30 cellular contexts compared by ENCODE assay signal in genomic region chr5:168443950-168444700, GRCh38. TPM values are rescaled to one million over a fixed set of nuclear protein-coding genes. Genes with fewer than 3 reads are reported as not detected.
A peak's percentile ranks its signal among the peaks of the same experiment; 100 is the strongest.
DNase-seq lines count a peak whose midpoint lies in the region; FAIRE-seq and TF ChIP-seq lines count a peak whose summit lies in the region.
"Had no signal": no experiment of that assay in that cellular context is flagged by ENCODE, and none has a peak within 500 bp of the region (broad histone marks: within the 10 kb centered on the region; RNA-seq: fewer than 3 reads in every experiment).

No MANE protein-coding gene starts in this region.

- POLR2A ChIA-PET in SK-N-SH (lab: Yijun Ruan, JAX): no interaction called here

- TF ChIP-seq CTCF in SK-N-SH (IDR thresholded peaks at IDR 0.05): no peak
- no peak for TF ChIP-seq CTCF in astrocyte (IDR thresholded peaks at IDR 0.05; ENCODE audit: insufficient read depth, low read depth, low read length)
- TF ChIP-seq CTCF in fibroblast of pulmonary artery (IDR thresholded peaks at IDR 0.05; ENCODE audit: low read length, missing control alignments): no peak
- no peak for TF ChIP-seq CTCF in testis (IDR thresholded peaks at IDR 0.05)

- no peaks in the 10 kb centered on the region for H3K9me3 Mint-ChIP-seq in astrocyte (ENCODE audit: unreplicated experiment)
- H3K9me3 Mint-ChIP-seq in immature natural killer cell: no peaks in the 10 kb centered on the region
- H3K9me3 Mint-ChIP-seq: activated T-cell treated with anti-CD3 and anti-CD28 coated beads, Interleukin-2, amount 50 U/mL, for 4 hours; stimulated activated memory B cell treated with anti-CD40 and anti-IgM and Interleukin-4, amounts not matched to agents 10 μg/mL and 1 μg/mL and 100 μg/mL, for 72 hours; WTC11 had no signal

- no peak overlapping the region for H2BK120ac ChIP-seq in neuronal stem cell (ENCODE audit: low read depth, low read length)

- no peak overlapping the region for H3K4ac ChIP-seq in neuronal stem cell (ENCODE audit: low read length)

- H4K91ac ChIP-seq in neuronal stem cell (ENCODE audit: low read depth, low read length, poor library complexity): no peak overlapping the region

- no peaks in the 10 kb centered on the region for H3K9me2 ChIP-seq in SK-N-SH

- no peak overlapping the region for H3K27ac Mint-ChIP-seq in astrocyte (ENCODE audit: unreplicated experiment)
- no peak overlapping the region for H3K27ac Mint-ChIP-seq in immature natural killer cell
- H3K27ac Mint-ChIP-seq: naive B cell; stimulated activated memory B cell treated with anti-CD40 and anti-IgM and Interleukin-4, amounts not matched to agents 10 μg/mL and 1 μg/mL and 100 μg/mL, for 72 hours; WTC11 had no signal

- no peak overlapping the region for H3K9ac ChIP-seq in SK-N-SH
- H3K9ac ChIP-seq in astrocyte (ENCODE audit: low read length): no peak overlapping the region
- peak overlapping the region; percentile 22 for H3K9ac ChIP-seq in neuronal stem cell (ENCODE audit: low read depth, low read length, poor library complexity)
- H3K9ac ChIP-seq: BLaER1 treated with 17β-estradiol and CSF1 and Interleukin-3, amounts not matched to agents 10 nM and 100 nM had no signal

- H3K18ac ChIP-seq in neuronal stem cell (ENCODE audit: low read length): no peak overlapping the region

- H3K79me2 ChIP-seq in SK-N-SH (ENCODE audit: insufficient read depth): no peaks in the 10 kb centered on the region
- no peaks in the 10 kb centered on the region for H3K79me2 ChIP-seq in astrocyte (ENCODE audit: insufficient read depth, low read length)

- H3K4me1 Mint-ChIP-seq in astrocyte (ENCODE audit: low read depth, unreplicated experiment) (peaks cover 18% of the 10 kb centered on the region), immature natural killer cell (no peaks in the 10 kb centered on the region)
- H3K4me1 Mint-ChIP-seq: naive B cell; stimulated activated memory B cell treated with anti-CD40 and anti-IgM and Interleukin-4, amounts not matched to agents 10 μg/mL and 1 μg/mL and 100 μg/mL, for 72 hours had no signal

- intact Hi-C loops in testis (cut with DNase I; ENCODE audit: low total_unique reads): no loop called here

- CTCF ChIA-PET in SK-N-SH (lab: Yijun Ruan, JAX): no interaction called here

- H3K4me2 ChIP-seq in SK-N-SH (no peak overlapping the region), astrocyte (ENCODE audit: low read length) (no peak overlapping the region), neuronal stem cell (ENCODE audit: insufficient read depth, low read length, poor library complexity, severe bottlenecking) (no peak overlapping the region)
- H3K4me2 ChIP-seq: BLaER1 treated with 17β-estradiol and CSF1 and Interleukin-3, amounts not matched to agents 10 nM and 100 nM; PC-9 had no signal

- no peaks in the 10 kb centered on the region for H3F3A ChIP-seq in SK-N-SH (replicated peaks; ENCODE audit: insufficient read depth)

- no peaks in the 10 kb centered on the region for H3K79me1 ChIP-seq in neuronal stem cell (ENCODE audit: low read depth, low read length)

- H3K4me3 Mint-ChIP-seq in astrocyte (ENCODE audit: unreplicated experiment): no peak overlapping the region
- H3K4me3 Mint-ChIP-seq in immature natural killer cell: no peak overlapping the region
- H3K4me3 Mint-ChIP-seq: activated T-cell treated with anti-CD3 and anti-CD28 coated beads, Interleukin-2, amount 50 U/mL, for 4 hours; brain; stimulated activated memory B cell treated with anti-CD40 and anti-IgM and Interleukin-4, amounts not matched to agents 10 μg/mL and 1 μg/mL and 100 μg/mL, for 72 hours; WTC11 had no signal

- H3K27ac ChIP-seq in SK-N-SH (ENCODE audit: low read depth in 2 of 2, low read length in 1 of 2) (peak overlapping the region; percentile 3 to 24; a peak in 2 of 4 replicates), astrocyte (ENCODE audit: low read depth, low read length) (no peak overlapping the region), neuronal stem cell (replicated peaks; ENCODE audit: low read length) (no peak overlapping the region), testis (no peak overlapping the region)
- H3K27ac ChIP-seq: BLaER1 treated with 17β-estradiol and CSF1 and Interleukin-3, amounts not matched to agents 10 nM and 100 nM; lower lobe of right lung; PC-9; psoas muscle; upper lobe of right lung had no signal

- TF ChIP-seq POLR2A in testis (IDR thresholded peaks at IDR 0.05): no peak

- H4K20me1 ChIP-seq in SK-N-SH (ENCODE audit: insufficient read depth) (no peaks in the 10 kb centered on the region), astrocyte (ENCODE audit: insufficient read depth, low read length) (no peaks in the 10 kb centered on the region)
- H4K20me1 ChIP-seq: BLaER1 treated with 17β-estradiol and CSF1 and Interleukin-3, amounts not matched to agents 10 nM and 100 nM had no signal

- 95% methylated on average over 4 of the region's 4 CpGs for WGBS in SK-N-SH (ENCODE audit: low lambda C conversion rate)
- no CpG with 5 or more reads among the region's 4 CpGs for WGBS in neuronal stem cell (ENCODE audit: extremely low coverage in 2 of 2, insufficient read length in 2 of 2, insufficient replicate concordance in 1 of 2), 2 donors
- WGBS in testis, 2 donors: 90 to 92% methylated on average over 4 of the region's 4 CpGs

- peak overlapping the region; percentile 27 for H3K14ac ChIP-seq in neuronal stem cell (ENCODE audit: low read length)

- no peak overlapping the region for H4K8ac ChIP-seq in neuronal stem cell (ENCODE audit: low read depth, low read length)

- peak overlapping the region; percentile 29 for H2AK5ac ChIP-seq in neuronal stem cell (ENCODE audit: low read depth, low read length)

- H3K9me3 ChIP-seq in SK-N-SH (no peaks in the 10 kb centered on the region), astrocyte (ENCODE audit: insufficient read depth, low read depth, low read length) (no peaks in the 10 kb centered on the region), neuronal stem cell (replicated peaks in 1 of 2; ENCODE audit: control insufficient read depth in 2 of 2, insufficient read depth in 1 of 2, low read depth in 1 of 2, low read length in 2 of 2) (peaks cover 0 to 3% of the 10 kb centered on the region in 2 donors), testis (no peaks in the 10 kb centered on the region)
- H3K9me3 ChIP-seq: BLaER1 treated with 17β-estradiol and CSF1 and Interleukin-3, amounts not matched to agents 10 nM and 100 nM; lower lobe of right lung; psoas muscle; upper lobe of right lung had no signal

- H3K36me3 Mint-ChIP-seq in astrocyte (ENCODE audit: low read depth, unreplicated experiment) (peaks cover 6% of the 10 kb centered on the region), immature natural killer cell (no peaks in the 10 kb centered on the region)
- H3K36me3 Mint-ChIP-seq: naive B cell; stimulated activated memory B cell treated with anti-CD40 and anti-IgM and Interleukin-4, amounts not matched to agents 10 μg/mL and 1 μg/mL and 100 μg/mL, for 72 hours had no signal

- no peak overlapping the region for H2BK15ac ChIP-seq in neuronal stem cell (ENCODE audit: low read length)

- H2BK12ac ChIP-seq in neuronal stem cell (ENCODE audit: low read length): peak overlapping the region; percentile 10

- no peaks in the 10 kb centered on the region for H3K27me3 ChIP-seq in SK-N-SH (ENCODE audit: insufficient read depth)
- H3K27me3 ChIP-seq in astrocyte (ENCODE audit: insufficient read depth, low read length): no peaks in the 10 kb centered on the region
- H3K27me3 ChIP-seq in neuronal stem cell (ENCODE audit: control insufficient read depth in 3 of 3, insufficient read depth in 3 of 3, low read depth in 1 of 3, low read length in 3 of 3): no peaks in the 10 kb centered on the region
- no peaks in the 10 kb centered on the region for H3K27me3 ChIP-seq in testis
- H3K27me3 ChIP-seq: BLaER1 treated with 17β-estradiol and CSF1 and Interleukin-3, amounts not matched to agents 10 nM and 100 nM; upper lobe of right lung had no signal

- H3K27me3 Mint-ChIP-seq in astrocyte (ENCODE audit: low read depth, unreplicated experiment) (no peaks in the 10 kb centered on the region), immature natural killer cell (ENCODE audit: low read depth in 3 of 3) (peaks cover 3 to 4% (median 3%) of the 10 kb centered on the region in 3 donors)
- H3K27me3 Mint-ChIP-seq: stimulated activated memory B cell treated with anti-CD40 and anti-IgM and Interleukin-4, amounts not matched to agents 10 μg/mL and 1 μg/mL and 100 μg/mL, for 72 hours had no signal

- H2AFZ ChIP-seq in SK-N-SH (ENCODE audit: low read depth) (no peak overlapping the region), astrocyte (ENCODE audit: low read depth, low read length) (no peak overlapping the region), neuronal stem cell (ENCODE audit: low read length) (no peak overlapping the region)
- H2AFZ ChIP-seq: PC-9 had no signal

- no peak for TF ChIP-seq RAD21 in SK-N-SH (IDR thresholded peaks at IDR 0.05; ENCODE audit: low read length)

- no peak for TF ChIP-seq EP300 in SK-N-SH (IDR thresholded peaks at IDR 0.05; ENCODE audit: borderline replicate concordance in 1 of 2, low read depth in 1 of 2, low read length in 1 of 2)

- no peak overlapping the region for H3K23ac ChIP-seq in neuronal stem cell (ENCODE audit: low read depth, low read length, poor library complexity)

- no peak overlapping the region for H2BK5ac ChIP-seq in neuronal stem cell (ENCODE audit: low read length)

- H3K36me3 ChIP-seq in SK-N-SH (replicated peaks in 1 of 2; ENCODE audit: control insufficient read depth in 1 of 2, insufficient read depth in 2 of 2, low read length in 1 of 2) (peaks cover 6 to 11% of the 10 kb centered on the region in 2 experiments), astrocyte (ENCODE audit: insufficient read depth, low read length) (no peaks in the 10 kb centered on the region), neuronal stem cell (replicated peaks in 1 of 2; ENCODE audit: control insufficient read depth in 2 of 2, insufficient read depth in 2 of 2, low read length in 2 of 2) (peaks cover 8 to 30% of the 10 kb centered on the region in 2 donors), testis (ENCODE audit: low read depth, missing control alignments) (no peaks in the 10 kb centered on the region)

- FAIRE-seq in astrocyte (lab: Jason Lieb, UNC): no peak
- FAIRE-seq: HepG2, kidney had no signal

- no peaks in the 10 kb centered on the region for H3K4me1 ChIP-seq in SK-N-SH (ENCODE audit: control insufficient read depth in 1 of 2, insufficient read depth in 2 of 2, low read depth in 1 of 2, low read length in 1 of 2)
- no peaks in the 10 kb centered on the region for H3K4me1 ChIP-seq in astrocyte (ENCODE audit: insufficient read depth, low read length)
- H3K4me1 ChIP-seq in neuronal stem cell (ENCODE audit: control insufficient read depth in 2 of 2, insufficient read depth in 1 of 2, low read depth in 1 of 2, low read length in 2 of 2): peaks cover 7 to 21% of the 10 kb centered on the region in 2 donors
- no peaks in the 10 kb centered on the region for H3K4me1 ChIP-seq in testis
- H3K4me1 ChIP-seq: BLaER1 treated with 17β-estradiol and CSF1 and Interleukin-3, amounts not matched to agents 10 nM and 100 nM; lower lobe of right lung; psoas muscle; upper lobe of right lung had no signal

- DNase-seq in SK-N-SH (no peak), astrocyte (ENCODE audit: low read depth) (peak; percentile 51), fibroblast of pulmonary artery (ENCODE audit: low read depth) (peak; percentile 39), neuronal stem cell (ENCODE audit: low spot score) (no peak), immature natural killer cell (no peak), testis (no peak), islet precursor cell (no peak), NCI-H446 treated with DMSO at 0.1 percent for 48 hours (lab: John Stamatoyannopoulos, UW) (no peak)
- DNase-seq: activated T-cell treated with anti-CD3 and anti-CD28 coated beads, Interleukin-2, amount 50 U/mL, for 4 hours; glutamatergic neuron; HCEC 1CT; Kasumi-1; kidney; lower lobe of right lung; midbrain; MV-4-11; naive B cell; NCI-H1436; NCI-H2081; NCI-H2227 treated with DMSO at 0.1 percent for 48 hours; nucleus accumbens; PC-9; psoas muscle; substantia nigra; upper lobe of right lung had no signal

- H3K4me3 ChIP-seq in SK-N-SH (ENCODE audit: low read depth in 2 of 2, low read length in 1 of 2): no peak overlapping the region
- H3K4me3 ChIP-seq in astrocyte (ENCODE audit: insufficient read depth, low read depth, low read length): no peak overlapping the region
- H3K4me3 ChIP-seq in fibroblast of pulmonary artery (replicated peaks; ENCODE audit: low read depth, low read length): no peak overlapping the region
- H3K4me3 ChIP-seq in neuronal stem cell (ENCODE audit: low read length in 2 of 2): no peak overlapping the region
- no peak overlapping the region for H3K4me3 ChIP-seq in testis
- H3K4me3 ChIP-seq: BLaER1 treated with 17β-estradiol and CSF1 and Interleukin-3, amounts not matched to agents 10 nM and 100 nM; lower lobe of right lung; PC-9; psoas muscle; upper lobe of right lung had no signal

RNA-seq across cellular contexts. Expression of gene RARS1, which starts 42.1 kb away (rescaled TPM):
- 53.5 and 66.2 TPM in 2 replicates for polyA plus RNA-seq in SK-N-SH (2012; rRNA removed)
- polyA plus RNA-seq in SK-N-SH (2012; cell fraction: cytosol; rRNA removed): 63.7 and 98.5 TPM in 2 replicates
- 70.4 and 141 TPM in 2 replicates for polyA plus RNA-seq in SK-N-SH (2012; cell fraction: nucleus; rRNA removed)
- total RNA-seq in astrocyte: 139 and 143 TPM in 2 replicates
- polyA plus RNA-seq in neuronal stem cell (2013, experiment 1 of 2): 54.4 TPM
- polyA plus RNA-seq in neuronal stem cell (2013, experiment 2 of 2): 56.2 TPM
- 10 to 100 TPM in 2 of 3 donors, 1 to 10 TPM in 1; 9.7 to 18.8 (median 16.9) TPM for polyA plus RNA-seq in immature natural killer cell
- 10 to 100 TPM; 73.3 to 83.4 TPM for total RNA-seq in testis
- polyA plus RNA-seq in testis (ENCODE audit: insufficient read depth, low read depth, low replicate concordance): 36.1 TPM

Comparison
In these comparisons a context has a peak if more than half of its experiments do, and no peak if none do; other contexts are left out.
1. DNase-seq: peak in astrocyte (single experiment) and fibroblast of pulmonary artery (single experiment); none in SK-N-SH (single experiment), neuronal stem cell (single experiment), immature natural killer cell (0 of 3), testis (single experiment), islet precursor cell (single experiment) and NCI-H446 treated with DMSO at 0.1 percent for 48 hours (single experiment).
2. H3K27ac ChIP-seq: peak in SK-N-SH (2 of 2); none in astrocyte (single experiment), neuronal stem cell (single experiment) and testis (0 of 2).